In genomic region chr1:164855930-164856329, GRCh38 we compare ENCODE assay signal across 23 cellular contexts.
"Had no signal": no experiment of that assay in that cellular context is flagged by ENCODE, and none has a peak within 500 bp of the region (broad histone marks: within the 10 kb centered on the region; RNA-seq: fewer than 3 reads in every experiment).

No MANE protein-coding gene starts in this region.

- ATAC-seq: activated naive CD4-positive, alpha-beta T cell treated with anti-CD3 and anti-CD28 coated beads, Interleukin-2, amount 50 U/mL, for 72 hours had no signal

- H3K4me3 ChIP-seq: adrenal gland, lung, tibial artery had no signal

- H3K36me3 ChIP-seq: adrenal gland, tibial artery, WERI-Rb-1 had no signal

- H3K27me3 ChIP-seq: adrenal gland, tibial artery had no signal

- FAIRE-seq: bronchial epithelial cell had no signal

- DNase-seq: activated CD4-positive, alpha-beta T cell treated with anti-CD3 and anti-CD28 coated beads, Interleukin-2, amount 50 U/mL, for 4 hours; activated gamma-delta T cell; adrenal gland; dermis blood vessel endothelial cell; effector memory CD4-positive, alpha-beta T cell; foreskin fibroblast; head of caudate nucleus; left cardiac atrium; midbrain; nucleus accumbens; posterior cingulate gyrus; retina; stimulated activated CD4-positive, alpha-beta T cell treated with anti-CD3 and anti-CD28 coated beads, Interleukin-12 subunit alpha, Interleukin-12 subunit beta, amount 100 ng/mL, for 4 hours; stimulated activated CD4-positive, alpha-beta T cell treated with anti-CD3 and anti-CD28 coated beads, Interleukin-1b, Interleukin-23, amount 100 ng/mL, for 48 hours; stimulated activated naive CD4-positive, alpha-beta T cell treated with Interleukin-2 at 50 U/mL for 16 hours; substantia nigra; SW 1271; T-helper 2 cell; tibial artery; WERI-Rb-1 had no signal

- H3K9me3 ChIP-seq: adrenal gland, tibial artery had no signal

- H3K4me1 ChIP-seq: adrenal gland, tibial artery had no signal

- H3K27ac ChIP-seq: adrenal gland, tibial artery, WERI-Rb-1 had no signal
